18 cellular contexts compared by ENCODE assay signal in the genomic region with DNA sequence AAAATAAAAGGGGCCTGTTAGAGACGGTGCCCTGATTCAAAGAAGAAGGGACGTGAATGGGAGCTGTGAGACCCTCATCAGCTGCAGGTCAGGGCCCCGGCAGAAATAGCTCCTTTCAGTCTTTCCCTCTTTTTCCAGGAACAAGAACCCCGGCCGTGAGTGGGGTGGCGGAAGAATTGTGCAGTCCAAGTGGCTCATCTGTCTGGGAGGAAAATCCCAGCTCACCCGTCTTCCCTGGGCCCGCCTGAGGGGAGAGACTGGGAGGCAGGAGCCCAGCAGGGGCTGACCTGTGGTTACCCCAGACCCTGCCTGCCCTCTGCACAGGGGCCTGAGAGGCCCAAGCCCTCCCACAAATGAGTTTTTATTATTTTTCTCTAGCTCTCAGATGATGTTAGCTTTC. TPM values are rescaled to one million over a fixed set of nuclear protein-coding genes. Genes with fewer than 3 reads are reported as not detected.
DNase-seq lines count a peak whose midpoint lies in the region; ATAC-seq and TF ChIP-seq lines count a peak whose summit lies in the region.
"Had no signal": no experiment of that assay in that cellular context is flagged by ENCODE, and none has a peak within 500 bp of the region (broad histone marks: within the 10 kb centered on the region; RNA-seq: fewer than 3 reads in every experiment).

No MANE protein-coding gene starts in this region.

- H3K36me3 ChIP-seq in H7 (replicated peaks; ENCODE audit: control insufficient read depth, insufficient read depth, low read length), result no peaks in the 10 kb centered on the region
- H3K36me3 ChIP-seq in mesodermal cell (ENCODE audit: control insufficient read depth, insufficient read depth, low read length), result peaks cover 17% of the 10 kb centered on the region
- no peaks in the 10 kb centered on the region for H3K36me3 ChIP-seq in SJCRH30
- no peaks in the 10 kb centered on the region for H3K36me3 ChIP-seq in mucosa of descending colon (ENCODE audit: low read depth)
- H3K36me3 ChIP-seq: BE2C, Peyer's patch had no signal

- no peaks in the 10 kb centered on the region for H3K9me3 ChIP-seq in mesodermal cell (ENCODE audit: control insufficient read depth, low read length)
- H3K9me3 ChIP-seq in SJCRH30 (replicated peaks), result no peaks in the 10 kb centered on the region; the same call in 1 of the 2 replicates
- H3K9me3 ChIP-seq in mucosa of descending colon, result no peaks in the 10 kb centered on the region
- H3K9me3 ChIP-seq: BE2C, Peyer's patch had no signal

- no peak overlapping the region for H3K4me3 Mint-ChIP-seq in chondrocyte (ENCODE audit: unreplicated experiment)
- H3K4me3 Mint-ChIP-seq in activated T-helper 1 cell treated with anti-CD3 and anti-CD28 coated beads, Interleukin-12 subunit alpha, Interleukin-12 subunit beta, Interleukin-2, Interleukin-4 antibody, amounts not matched to agents 30 ng/mL and 10 ng/mL and 1 ng/mL, durations not matched to agents 14 hours and 24 hours and 36 hours, result no peak overlapping the region
- H3K4me3 Mint-ChIP-seq: CD8-positive, alpha-beta T cell had no signal

- H3K9me3 Mint-ChIP-seq in chondrocyte (ENCODE audit: low read depth), result no peaks in the 10 kb centered on the region
- no peaks in the 10 kb centered on the region for H3K9me3 Mint-ChIP-seq in activated T-helper 1 cell treated with anti-CD3 and anti-CD28 coated beads, Interleukin-12 subunit alpha, Interleukin-12 subunit beta, Interleukin-2, Interleukin-4 antibody, amounts not matched to agents 30 ng/mL and 10 ng/mL and 1 ng/mL, durations not matched to agents 14 hours and 24 hours and 36 hours
- H3K9me3 Mint-ChIP-seq: CD8-positive, alpha-beta T cell had no signal

- DNase-seq in H7 (peak; percentile 51), chondrocyte (ENCODE audit: low spot score) (no peak), sciatic nerve (ENCODE audit: low spot score) (peak; percentile 56), SJCRH30 (no peak), mucosa of descending colon (no peak)
- no peak for DNase-seq in activated T-helper 1 cell treated with anti-CD3 and anti-CD28 coated beads, Interleukin-12 subunit alpha, Interleukin-12 subunit beta, Interleukin-2, Interleukin-4 antibody, amounts not matched to agents 30 ng/mL and 10 ng/mL and 1 ng/mL, durations not matched to agents 14 hours and 24 hours and 36 hours (ENCODE audit: low spot score)
- DNase-seq: BE2C, Karpas-422, MM.1S, NCI-H1105 treated with DMSO at 0.1 percent for 48 hours, NCI-H187, NCI-H2171, SIG-M5 had no signal

- intact Hi-C loops in sciatic nerve (cut with DNase I) (no loop called here), mucosa of descending colon (cut with DNase I, micrococcal nuclease) (no loop called here)
- intact Hi-C loops in activated T-helper 1 cell treated with anti-CD3 and anti-CD28 coated beads, Interleukin-12 subunit alpha, Interleukin-12 subunit beta, Interleukin-2, Interleukin-4 antibody, amounts not matched to agents 30 ng/mL and 10 ng/mL and 1 ng/mL, durations not matched to agents 14 hours and 24 hours and 36 hours (cut with micrococcal nuclease), result no loop called here

- H3K4me1 Mint-ChIP-seq in chondrocyte (ENCODE audit: low read depth), result peaks cover 78% of the 10 kb centered on the region
- H3K4me1 Mint-ChIP-seq in activated T-helper 1 cell treated with anti-CD3 and anti-CD28 coated beads, Interleukin-12 subunit alpha, Interleukin-12 subunit beta, Interleukin-2, Interleukin-4 antibody, amounts not matched to agents 30 ng/mL and 10 ng/mL and 1 ng/mL, durations not matched to agents 14 hours and 24 hours and 36 hours (ENCODE audit: low read depth), result peaks cover 6% of the 10 kb centered on the region

- H3K4me3 ChIP-seq in H7 (ENCODE audit: insufficient read depth, low read depth, low read length) (no peak overlapping the region), mesodermal cell (ENCODE audit: extremely low read depth, insufficient read depth, low read length, poor library complexity, severe bottlenecking) (no peak overlapping the region), SJCRH30 (no peak overlapping the region), mucosa of descending colon (no peak overlapping the region)
- H3K4me3 ChIP-seq: Peyer's patch had no signal

- ATAC-seq in sciatic nerve (no peak), mucosa of descending colon (no peak)
- ATAC-seq: CD8-positive, alpha-beta T cell had no signal

- H3K27ac ChIP-seq in mesodermal cell (ENCODE audit: low read depth, low read length, severe bottlenecking) (peak overlapping the region; percentile 23), SJCRH30 (no peak overlapping the region)
- H3K27ac ChIP-seq: Peyer's patch had no signal

- H3K4me1 ChIP-seq in mesodermal cell (ENCODE audit: control insufficient read depth, insufficient read depth, low read length, poor library complexity, severe bottlenecking), result peaks cover 8% of the 10 kb centered on the region
- H3K4me1 ChIP-seq in SJCRH30, result peaks cover 19% of the 10 kb centered on the region
- H3K4me1 ChIP-seq in mucosa of descending colon (ENCODE audit: low read depth), result peaks cover 10% of the 10 kb centered on the region

- 81 to 92% methylated on average over 4 to 5 of the region's 8 CpGs for WGBS in mesodermal cell (ENCODE audit: insufficient coverage in 2 of 2), 2 experiments

- peaks cover 8% of the 10 kb centered on the region for H3K36me3 Mint-ChIP-seq in chondrocyte (ENCODE audit: low read depth)
- no peaks in the 10 kb centered on the region for H3K36me3 Mint-ChIP-seq in activated T-helper 1 cell treated with anti-CD3 and anti-CD28 coated beads, Interleukin-12 subunit alpha, Interleukin-12 subunit beta, Interleukin-2, Interleukin-4 antibody, amounts not matched to agents 30 ng/mL and 10 ng/mL and 1 ng/mL, durations not matched to agents 14 hours and 24 hours and 36 hours (ENCODE audit: low read depth)
- H3K36me3 Mint-ChIP-seq: CD8-positive, alpha-beta T cell had no signal

- H3K27me3 ChIP-seq in H7 (ENCODE audit: control insufficient read depth, insufficient read depth, low read length) (no peaks in the 10 kb centered on the region), SJCRH30 (no peaks in the 10 kb centered on the region; the same call in 1 of the 2 replicates)
- H3K27me3 ChIP-seq: BE2C, Peyer's patch had no signal

- H3K27ac Mint-ChIP-seq in chondrocyte (ENCODE audit: unreplicated experiment), result peak overlapping the region; percentile 67
- H3K27ac Mint-ChIP-seq in activated T-helper 1 cell treated with anti-CD3 and anti-CD28 coated beads, Interleukin-12 subunit alpha, Interleukin-12 subunit beta, Interleukin-2, Interleukin-4 antibody, amounts not matched to agents 30 ng/mL and 10 ng/mL and 1 ng/mL, durations not matched to agents 14 hours and 24 hours and 36 hours, result no peak overlapping the region
- H3K27ac Mint-ChIP-seq: CD8-positive, alpha-beta T cell had no signal

- no peaks in the 10 kb centered on the region for H3K27me3 Mint-ChIP-seq in chondrocyte (ENCODE audit: low read depth)
- H3K27me3 Mint-ChIP-seq in activated T-helper 1 cell treated with anti-CD3 and anti-CD28 coated beads, Interleukin-12 subunit alpha, Interleukin-12 subunit beta, Interleukin-2, Interleukin-4 antibody, amounts not matched to agents 30 ng/mL and 10 ng/mL and 1 ng/mL, durations not matched to agents 14 hours and 24 hours and 36 hours (ENCODE audit: insufficient read depth), result peaks cover 11% of the 10 kb centered on the region

- no peak for TF ChIP-seq CTCF in chondrocyte (IDR thresholded peaks at IDR 0.05)
- TF ChIP-seq CTCF in mucosa of descending colon (IDR thresholded peaks at IDR 0.05), result no peak

RNA-seq across cellular contexts. Expression of gene CSF1R, which starts 24.8 kb away (rescaled TPM):
- total RNA-seq in H7 (2014; rRNA removed; shearing (Covaris generic)), result not detected in 2 replicates
- total RNA-seq in chondrocyte, result 0.62 to 1.7 TPM (median 0.65 TPM) in 3 replicates
- 0.15 TPM for polyA plus RNA-seq in mesodermal cell (2013, experiment 1 of 2)
- 0.25 TPM for polyA plus RNA-seq in mesodermal cell (2013, experiment 2 of 2)
- 74.8 TPM for total RNA-seq in sciatic nerve
- 0.10 TPM in 1 of 2 replicates, not detected in the other for total RNA-seq in activated T-helper 1 cell treated with anti-CD3 and anti-CD28 coated beads, Interleukin-12 subunit alpha, Interleukin-12 subunit beta, Interleukin-2, Interleukin-4 antibody, amounts not matched to agents 30 ng/mL and 10 ng/mL and 1 ng/mL, durations not matched to agents 14 hours and 24 hours and 36 hours
- total RNA-seq in SJCRH30 (2014; rRNA removed; shearing (Covaris generic)), result 0.06 and 0.13 TPM in 2 replicates
- 10 to 100 TPM in 2 of 3 donors, 1 to 10 TPM in 1; 9.0 to 39.0 (median 20.4) TPM for total RNA-seq in mucosa of descending colon
- total RNA-seq: NCI-H460 had no signal

RNA-seq across cellular contexts. Expression of gene PDGFRB, which starts 44.5 kb away (rescaled TPM):
- total RNA-seq in H7 (2014; rRNA removed; shearing (Covaris generic)), result 0.48 and 3.2 TPM in 2 replicates
- 331 to 532 TPM (median 499 TPM) in 3 replicates for total RNA-seq in chondrocyte
- 95.2 TPM for polyA plus RNA-seq in mesodermal cell (2013, experiment 1 of 2)
- 84.5 TPM for polyA plus RNA-seq in mesodermal cell (2013, experiment 2 of 2)
- 215 TPM for total RNA-seq in sciatic nerve
- total RNA-seq in activated T-helper 1 cell treated with anti-CD3 and anti-CD28 coated beads, Interleukin-12 subunit alpha, Interleukin-12 subunit beta, Interleukin-2, Interleukin-4 antibody, amounts not matched to agents 30 ng/mL and 10 ng/mL and 1 ng/mL, durations not matched to agents 14 hours and 24 hours and 36 hours, result 0.76 and 1.0 TPM in 2 replicates
- total RNA-seq in SJCRH30 (2014; rRNA removed; shearing (Covaris generic)), result 4.7 and 7.2 TPM in 2 replicates
- total RNA-seq in mucosa of descending colon, result 10 to 100 TPM; 13.9 to 61.5 (median 27.1) TPM

RNA-seq across cellular contexts. Expression of gene CDX1, which starts 55.5 kb away (rescaled TPM):
- 0.62 TPM in 1 of 2 replicates, not detected in the other for total RNA-seq in H7 (2014; rRNA removed; shearing (Covaris generic))
- total RNA-seq in chondrocyte, result 0.44 to 0.57 TPM in 2 of 3 replicates, not detected in the other
- 0.26 TPM for polyA plus RNA-seq in mesodermal cell (2013, experiment 1 of 2)
- 0.46 TPM for polyA plus RNA-seq in mesodermal cell (2013, experiment 2 of 2)
- not detected for total RNA-seq in sciatic nerve
- not detected in 2 replicates for total RNA-seq in activated T-helper 1 cell treated with anti-CD3 and anti-CD28 coated beads, Interleukin-12 subunit alpha, Interleukin-12 subunit beta, Interleukin-2, Interleukin-4 antibody, amounts not matched to agents 30 ng/mL and 10 ng/mL and 1 ng/mL, durations not matched to agents 14 hours and 24 hours and 36 hours
- total RNA-seq in SJCRH30 (2014; rRNA removed; shearing (Covaris generic)), result not detected in 2 replicates
- 100 to 1,000 TPM; 140 to 306 (median 302) TPM for total RNA-seq in mucosa of descending colon
- total RNA-seq: CD8-positive, alpha-beta T cell; H4; NCI-H460 had no signal

Comparison
In these comparisons a context has a peak if more than half of its experiments do, and no peak if none do; other contexts are left out.
1. DNase-seq: peak in H7 (single experiment) and sciatic nerve (single experiment); none in chondrocyte (single experiment), activated T-helper 1 cell treated with anti-CD3 and anti-CD28 coated beads, Interleukin-12 subunit alpha, Interleukin-12 subunit beta, Interleukin-2, Interleukin-4 antibody, amounts not matched to agents 30 ng/mL and 10 ng/mL and 1 ng/mL, durations not matched to agents 14 hours and 24 hours and 36 hours (single experiment), SJCRH30 (0 of 2) and mucosa of descending colon (0 of 3).
2. RNA of gene CDX1, which starts 55.5 kb away (total RNA-seq): 140 to 306 TPM in mucosa of descending colon; 0.62 TPM in H7, 0.44 to 0.57 TPM in chondrocyte, not detected in sciatic nerve (single experiment), not detected in activated T-helper 1 cell treated with anti-CD3 and anti-CD28 coated beads, Interleukin-12 subunit alpha, Interleukin-12 subunit beta, Interleukin-2, Interleukin-4 antibody, amounts not matched to agents 30 ng/mL and 10 ng/mL and 1 ng/mL, durations not matched to agents 14 hours and 24 hours and 36 hours and not detected in SJCRH30; every median in the first group is over 10 times any median in the second.